In genomic region chr9:70924905-70925547, GRCh38 we compare ENCODE assay signal across 10 cellular contexts.
A peak's percentile ranks its signal among the peaks of the same experiment; 100 is the strongest.
DNase-seq lines count a peak whose midpoint lies in the region; ATAC-seq, FAIRE-seq and TF ChIP-seq lines count a peak whose summit lies in the region.
"Had no signal": no experiment of that assay in that cellular context is flagged by ENCODE, and none has a peak within 500 bp of the region (broad histone marks: within the 10 kb centered on the region; RNA-seq: fewer than 3 reads in every experiment).

No MANE protein-coding gene starts in this region.

- H3K4me3 Mint-ChIP-seq in MCF 10A (ENCODE audit: unreplicated experiment), result peak overlapping the region; percentile 66
- H3K4me3 Mint-ChIP-seq: CD4-positive, CD25-positive, alpha-beta regulatory T cell; stimulated activated naive CD8-positive, alpha-beta T cell treated with anti-CD3 and anti-CD28 coated beads, Interleukin-15, Interleukin-2, amounts not matched to agents 100 ng/mL and 50 ng/mL, for 24 hours had no signal

- H3K79me2 ChIP-seq in keratinocyte (ENCODE audit: control insufficient read depth, insufficient read depth, low read length), result no peaks in the 10 kb centered on the region

- no peaks in the 10 kb centered on the region for H3K27me3 Mint-ChIP-seq in MCF 10A (ENCODE audit: insufficient read depth, unreplicated experiment)
- H3K27me3 Mint-ChIP-seq: stimulated activated naive CD8-positive, alpha-beta T cell treated with anti-CD3 and anti-CD28 coated beads, Interleukin-15, Interleukin-2, amounts not matched to agents 100 ng/mL and 50 ng/mL, for 24 hours had no signal

- no peaks in the 10 kb centered on the region for H3K9me1 ChIP-seq in keratinocyte (ENCODE audit: control insufficient read depth, extremely low read depth, insufficient read depth, low read length)

- TF ChIP-seq POLR2A in stomach (IDR thresholded peaks at IDR 0.05), result no peak

- peaks cover 25% of the 10 kb centered on the region for H3K4me1 Mint-ChIP-seq in MCF 10A (ENCODE audit: insufficient read depth, unreplicated experiment)
- H3K4me1 Mint-ChIP-seq: CD4-positive, CD25-positive, alpha-beta regulatory T cell had no signal

- intact Hi-C loops in MCF 10A (cut with micrococcal nuclease), result loop anchor here (1.0 to 5.0 kb wide), 4 partner anchors 76 to 324 kb away; no protein-coding TSS in a partner anchor
- intact Hi-C loops in stomach (cut with DNase I; ENCODE audit: low total_unique reads), result loop anchor here (10.0 kb wide), 1 partner anchor 80 kb away; no protein-coding TSS in a partner anchor

- H3K36me3 ChIP-seq in keratinocyte (ENCODE audit: control insufficient read depth in 2 of 2, extremely low read depth in 1 of 2, insufficient read depth in 2 of 2, low read length in 2 of 2) (no peaks in the 10 kb centered on the region), stomach (no peaks in the 10 kb centered on the region)

- WGBS in stomach, 5 donors, result 11 to 21% (median 12%) methylated on average over 9 of the region's 9 CpGs

- no peaks in the 10 kb centered on the region for H4K20me1 ChIP-seq in keratinocyte (ENCODE audit: control insufficient read depth, extremely low read depth, insufficient read depth, low read length)

- POLR2A ChIA-PET in MCF 10A (lab: Yijun Ruan, JAX), result interaction anchor here (0.7 to 1.3 kb wide), 4 partner anchors 22 to 580 kb away, joined by 3 to 4 read pairs (median 4); no protein-coding TSS in a partner anchor

- H3K4me3 ChIP-seq in keratinocyte (ENCODE audit: control insufficient read depth in 2 of 3, extremely low read depth in 1 of 3, insufficient read depth in 2 of 3, low read depth in 1 of 3, low read length in 3 of 3) (peak overlapping the region in 2 of 3 experiments; percentile 41 to 48), stomach (no peak overlapping the region)

- no peak for TF ChIP-seq EP300 in stomach (IDR thresholded peaks at IDR 0.05)

- peak overlapping the region; percentile 90 for H3K4me2 ChIP-seq in keratinocyte (ENCODE audit: control insufficient read depth, extremely low read depth, insufficient read depth, low read depth, low read length)

- peak; percentile 58 for TF ChIP-seq CTCF in GM20000 (IDR thresholded peaks at IDR 0.05; ENCODE audit: extremely low read depth, missing control alignments)
- TF ChIP-seq CTCF in MCF 10A (IDR thresholded peaks at IDR 0.05; ENCODE audit: unreplicated experiment), result peak; percentile 82
- TF ChIP-seq CTCF in keratinocyte (optimal IDR thresholded peaks at IDR 0.05 in 1 of 3, IDR thresholded peaks at IDR 0.05 in 1 of 3, conservative IDR thresholded peaks at IDR 0.05 in 1 of 3; ENCODE audit: extremely low read depth in 1 of 3, insufficient read depth in 2 of 3, low read length in 3 of 3), result peak; percentile 72 to 88 (median 76)
- peak in 5 of 7 experiments; percentile 42 to 69 (median 59) for TF ChIP-seq CTCF in stomach (IDR thresholded peaks at IDR 0.05)

- DNase-seq in NCI-H510A treated with DMSO at 0.1 percent for 48 hours (lab: John Stamatoyannopoulos, UW), result peak; percentile 69
- no peak for DNase-seq in NCI-H510A (lab: John Stamatoyannopoulos, UW)
- peak; percentile 22 for DNase-seq in GM20000 (ENCODE audit: low spot score)
- peak; percentile 63 for DNase-seq in NCI-H748 (lab: John Stamatoyannopoulos, UW; ENCODE audit: unreplicated experiment)
- peak; percentile 88 for DNase-seq in MCF 10A (ENCODE audit: unreplicated experiment)
- DNase-seq in keratinocyte (ENCODE audit: low read depth, low spot score), result no peak
- DNase-seq in stomach, result peak; percentile 40

- H2AFZ ChIP-seq in keratinocyte (ENCODE audit: control insufficient read depth, low read length), result peak overlapping the region; percentile 75

- H3K27ac Mint-ChIP-seq in MCF 10A (ENCODE audit: low read depth, unreplicated experiment), result peak overlapping the region; percentile 19
- H3K27ac Mint-ChIP-seq: CD4-positive, CD25-positive, alpha-beta regulatory T cell; stimulated activated naive CD8-positive, alpha-beta T cell treated with anti-CD3 and anti-CD28 coated beads, Interleukin-15, Interleukin-2, amounts not matched to agents 100 ng/mL and 50 ng/mL, for 24 hours had no signal

- H3K9me3 Mint-ChIP-seq in MCF 10A (ENCODE audit: unreplicated experiment), result no peaks in the 10 kb centered on the region
- H3K9me3 Mint-ChIP-seq: stimulated activated naive CD8-positive, alpha-beta T cell treated with anti-CD3 and anti-CD28 coated beads, Interleukin-15, Interleukin-2, amounts not matched to agents 100 ng/mL and 50 ng/mL, for 24 hours had no signal

- H3K27ac ChIP-seq in keratinocyte (ENCODE audit: control insufficient read depth, insufficient read depth, low read length) (no peak overlapping the region), stomach (no peak overlapping the region)

- FAIRE-seq in keratinocyte (lab: Jason Lieb, UNC), result peak; percentile 94

- H3K9me3 ChIP-seq in keratinocyte (ENCODE audit: control insufficient read depth, low read depth, low read length), result no peaks in the 10 kb centered on the region
- H3K9me3 ChIP-seq in stomach, result no peaks in the 10 kb centered on the region

- dilution Hi-C loops in keratinocyte (cut with MboI; ENCODE audit: extremely low pct_ligation_motif_present, low sequenced_read_pairs), result no loop called here

- CTCF ChIA-PET in MCF 10A (lab: Yijun Ruan, JAX), result interaction anchor here (0.6 to 4.6 kb wide), 34 partner anchors 11 to 783 kb away, joined by 3 to 51 read pairs (median 3); no protein-coding TSS in a partner anchor

- H3K27me3 ChIP-seq in keratinocyte (ENCODE audit: control insufficient read depth, extremely low read depth, insufficient read depth, low read length) (no peaks in the 10 kb centered on the region), stomach (no peaks in the 10 kb centered on the region)

- BruUV-seq in MCF 10A (replicated peaks; lab: Mats Ljungman, UMichigan), result no TSS peak

- H3K9ac ChIP-seq in keratinocyte (ENCODE audit: control insufficient read depth, extremely low read depth, insufficient read depth, low read length), result no peak overlapping the region

- no peaks in the 10 kb centered on the region for H3K36me3 Mint-ChIP-seq in MCF 10A (ENCODE audit: insufficient read depth, unreplicated experiment)
- H3K36me3 Mint-ChIP-seq: CD4-positive, CD25-positive, alpha-beta regulatory T cell had no signal

- H3K4me1 ChIP-seq in keratinocyte (ENCODE audit: control insufficient read depth, extremely low read depth, insufficient read depth, low read length) (peaks cover 13% of the 10 kb centered on the region), stomach (peaks cover 0 to 8% (median 6%) of the 10 kb centered on the region in 4 donors)

- peak; percentile 82 for ATAC-seq in HG03521 (IDR thresholded peaks at IDR 0.05; ENCODE audit: unreplicated experiment)

Comparison
In these comparisons a context has a peak if more than half of its experiments do, and no peak if none do; other contexts are left out.
1. DNase-seq: peak in NCI-H510A treated with DMSO at 0.1 percent for 48 hours (single experiment), GM20000 (single experiment), NCI-H748 (single experiment), MCF 10A (single experiment) and stomach (single experiment); none in NCI-H510A (single experiment) and keratinocyte (single experiment).
2. H3K4me3 ChIP-seq: peak in keratinocyte (2 of 3); none in stomach (0 of 4).
3. Peak in every context shown above with its lines, with median percentiles within 50 percentile points of each other: CTCF ChIP-seq.